Comparison of ENCODE assay signal across 7 cellular contexts in genomic region chr5:151213803-151214613, GRCh38. TPM values are rescaled to one million over a fixed set of nuclear protein-coding genes. Genes with fewer than 3 reads are reported as not detected.
DNase-seq lines count a peak whose midpoint lies in the region; ATAC-seq lines count a peak whose summit lies in the region.

No MANE protein-coding gene starts in this region.

- no peaks in the 10 kb centered on the region for H3K9me3 ChIP-seq in T-helper 17 cell (ENCODE audit: control insufficient read depth, low read length, poor library complexity, severe bottlenecking)

- DNase-seq in T-helper 17 cell, result peak; percentile 66 to 78 (median 67)
- DNase-seq in amniotic epithelial cell (ENCODE audit: low read depth), result peak; percentile 92
- peak; percentile 44 for DNase-seq in left kidney (ENCODE audit: low read depth, low spot score)
- DNase-seq in stimulated activated CD8-positive, alpha-beta memory T cell treated with anti-CD3 and anti-CD28 coated beads, Interleukin-12 subunit alpha, Interleukin-12 subunit beta, amount 100 ng/mL, for 1 hour (ENCODE audit: low read depth), result peak; percentile 75
- DNase-seq in DMS53 treated with DMSO at 0.1 percent for 48 hours (lab: John Stamatoyannopoulos, UW; ENCODE audit: unreplicated experiment), result no peak

- peaks cover 66% of the 10 kb centered on the region for H3K4me1 Mint-ChIP-seq in T-helper 17 cell

- H3K4me3 Mint-ChIP-seq in T-helper 17 cell, result peak overlapping the region; percentile 88

- H3K27me3 Mint-ChIP-seq in T-helper 17 cell, result no peaks in the 10 kb centered on the region

- peaks cover 7% of the 10 kb centered on the region for H3K36me3 Mint-ChIP-seq in T-helper 17 cell (ENCODE audit: low read depth)

- ATAC-seq in GM19328 (IDR thresholded peaks at IDR 0.05; ENCODE audit: unreplicated experiment), result peak; percentile 69
- peak; percentile 80 for ATAC-seq in HG03342 (IDR thresholded peaks at IDR 0.05; ENCODE audit: unreplicated experiment)
- peak; percentile 83 for ATAC-seq in T-helper 17 cell

- H3K27ac Mint-ChIP-seq in T-helper 17 cell, result peak overlapping the region; percentile 100

RNA-seq across cellular contexts. Expression of gene CCDC69, which starts 9.9 kb away (rescaled TPM):
- total RNA-seq in T-helper 17 cell, result 10 to 100 TPM; 74.7 to 82.5 TPM

RNA-seq across cellular contexts. Expression of gene GM2A, which starts 39.0 kb away (rescaled TPM):
- 10 to 100 TPM in 1 of 2 donors, 1 to 10 TPM in 1; 6.0 to 13.4 TPM for total RNA-seq in T-helper 17 cell

RNA-seq across cellular contexts. Expression of gene ANXA6, which starts 56.4 kb away (rescaled TPM):
- total RNA-seq in T-helper 17 cell, result 100 to 1,000 TPM; 258 to 307 TPM
